ENCODE assay signal across 16 cellular contexts in genomic region chr16:19777061-19777460, GRCh38. TPM values are rescaled to one million over a fixed set of nuclear protein-coding genes. Genes with fewer than 3 reads are reported as not detected.
DNase-seq lines count a peak whose midpoint lies in the region; ATAC-seq, FAIRE-seq and TF ChIP-seq lines count a peak whose summit lies in the region.
"Had no signal": no experiment of that assay in that cellular context is flagged by ENCODE, and none has a peak within 500 bp of the region (broad histone marks: within the 10 kb centered on the region; RNA-seq: fewer than 3 reads in every experiment).

No MANE protein-coding gene starts in this region.

- no peaks in the 10 kb centered on the region for H3K27me3 Mint-ChIP-seq in stimulated activated memory B cell treated with anti-CD40 and anti-IgM and Interleukin-4, amounts not matched to agents 10 μg/mL and 1 μg/mL and 100 μg/mL, for 72 hours

- TF ChIP-seq CTCF in GM12865 (IDR thresholded peaks at IDR 0.05; ENCODE audit: insufficient read depth, low read depth, low read length, missing control alignments): no peak
- no peak for TF ChIP-seq CTCF in K562 (IDR thresholded peaks at IDR 0.05 in 2 of 3, conservative IDR thresholded peaks at IDR 0.05 in 1 of 3; ENCODE audit: insufficient read depth in 2 of 3, low read depth in 1 of 3, low read length in 3 of 3)

- H3K4me1 Mint-ChIP-seq in stimulated activated memory B cell treated with anti-CD40 and anti-IgM and Interleukin-4, amounts not matched to agents 10 μg/mL and 1 μg/mL and 100 μg/mL, for 72 hours: peaks cover 7% of the 10 kb centered on the region

- CTCF ChIA-PET in K562 (lab: Yijun Ruan, JAX; ENCODE audit: low intra/inter-chr PET ratio): no interaction called here

- in situ Hi-C loops in K562 (cut with MboI): no loop called here

- peak; percentile 62 for FAIRE-seq in GM19239 (lab: Jason Lieb, UNC)
- no peak for FAIRE-seq in K562 (lab: Jason Lieb, UNC)
- FAIRE-seq: GM12892, H1, RCC 7860 had no signal

- H3K27ac ChIP-seq in K562 (ENCODE audit: extremely low read depth, low read depth, low read length) (no peak overlapping the region), subcutaneous abdominal adipose tissue (ENCODE audit: low read depth, low read length) (peak overlapping the region; percentile 13)

- H3K9me3 Mint-ChIP-seq in stimulated activated memory B cell treated with anti-CD40 and anti-IgM and Interleukin-4, amounts not matched to agents 10 μg/mL and 1 μg/mL and 100 μg/mL, for 72 hours: no peaks in the 10 kb centered on the region

- TF ChIP-seq POLR2A in K562 (conservative IDR thresholded peaks at IDR 0.05): no peak

- no peak for TF ChIP-seq RAD21 in K562 (CRISPR knock-in tag; conservative IDR thresholded peaks at IDR 0.05 in 1 of 2, IDR thresholded peaks at IDR 0.05 in 1 of 2)

- POLR2A ChIA-PET in K562 (lab: Yijun Ruan, JAX): interaction anchor here (1.4 kb wide), 1 partner anchor 8 kb away, joined by 4 read pairs; no protein-coding TSS in a partner anchor

- H3K4me1 ChIP-seq in K562 (replicated peaks in 1 of 2; ENCODE audit: control insufficient read depth in 2 of 2, insufficient read depth in 2 of 2, low read length in 2 of 2) (no peaks in the 10 kb centered on the region; a peak in 1 of 5 replicates), subcutaneous abdominal adipose tissue (ENCODE audit: control insufficient read depth in 5 of 5, insufficient read depth in 5 of 5, low read length in 5 of 5) (peaks cover 0 to 8% (median 6%) of the 10 kb centered on the region in 5 donors)

- H3K4me2 ChIP-seq in K562 (ENCODE audit: insufficient read depth, low read length): no peak overlapping the region

- no peaks in the 10 kb centered on the region for H4K20me1 ChIP-seq in K562 (replicated peaks; ENCODE audit: control insufficient read depth, insufficient read depth, low read length)

- intact Hi-C loops in K562 (cut with micrococcal nuclease): no loop called here

- no peak for ATAC-seq in K562
- no peak for ATAC-seq in stimulated activated memory B cell treated with anti-CD40 and anti-IgM and Interleukin-4, amounts not matched to agents 10 μg/mL and 1 μg/mL and 100 μg/mL, for 72 hours

- no peaks in the 10 kb centered on the region for H3K36me3 Mint-ChIP-seq in stimulated activated memory B cell treated with anti-CD40 and anti-IgM and Interleukin-4, amounts not matched to agents 10 μg/mL and 1 μg/mL and 100 μg/mL, for 72 hours

- H3K9me3 ChIP-seq in K562 (replicated peaks; ENCODE audit: control insufficient read depth, insufficient read depth, low read depth, low read length) (no peaks in the 10 kb centered on the region), subcutaneous abdominal adipose tissue (ENCODE audit: control insufficient read depth in 5 of 5, low read length in 5 of 5) (no peaks in the 10 kb centered on the region)

- no TSS peak for BruUV-seq in K562 (replicated peaks; lab: Mats Ljungman, UMichigan)

- H3K27me3 ChIP-seq in K562 (ENCODE audit: control insufficient read depth in 2 of 2, insufficient read depth in 2 of 2, low read length in 2 of 2): no peaks in the 10 kb centered on the region; a peak in 1 of 5 replicates
- peaks cover 0 to 6% (median 0%) of the 10 kb centered on the region in 5 donors for H3K27me3 ChIP-seq in subcutaneous abdominal adipose tissue (ENCODE audit: control insufficient read depth in 5 of 5, insufficient read depth in 4 of 5, low read length in 5 of 5)

- WGBS in K562 (ENCODE audit: insufficient coverage, low coverage, missing lambda C conversion rate): 17% methylated on average over 3 of the region's 3 CpGs

- no peaks in the 10 kb centered on the region for H3K9me1 ChIP-seq in K562 (ENCODE audit: control insufficient read depth, insufficient read depth, low read length)

- H3K79me2 ChIP-seq in K562 (ENCODE audit: control insufficient read depth, insufficient read depth, low read length): no peaks in the 10 kb centered on the region

- DNase-seq in GM12865 (ENCODE audit: low read depth): peak; percentile 40
- peak; percentile 24 for DNase-seq in GM19239 (ENCODE audit: insufficient read length, low spot score)
- DNase-seq in K562 (ENCODE audit: extremely low read depth in 1 of 4, low spot score in 3 of 4): no peak
- no peak for DNase-seq in glomerular visceral epithelial cell (ENCODE audit: extremely low spot score)
- no peak for DNase-seq in T-helper 9 cell
- DNase-seq: KG1, NCI-H1092 treated with DMSO at 0.1 percent for 48 hours, NCI-H1694, NCI-H446, NCI-H748 treated with DMSO at 0.1 percent for 48 hours, SIG-M5 had no signal

- H3K9ac ChIP-seq in K562 (ENCODE audit: insufficient read depth in 1 of 2, low read depth in 2 of 2, low read length in 2 of 2) (no peak overlapping the region), subcutaneous abdominal adipose tissue (ENCODE audit: low read length in 5 of 5) (peak overlapping the region in 1 of 5 donors; percentile 39)

- H3K27ac Mint-ChIP-seq in stimulated activated memory B cell treated with anti-CD40 and anti-IgM and Interleukin-4, amounts not matched to agents 10 μg/mL and 1 μg/mL and 100 μg/mL, for 72 hours: no peak overlapping the region

- no peak overlapping the region for H3K4me3 Mint-ChIP-seq in stimulated activated memory B cell treated with anti-CD40 and anti-IgM and Interleukin-4, amounts not matched to agents 10 μg/mL and 1 μg/mL and 100 μg/mL, for 72 hours

- no peak for TF ChIP-seq EP300 in K562 (IDR thresholded peaks at IDR 0.05; ENCODE audit: low read length)

- H3K36me3 ChIP-seq in K562 (ENCODE audit: control insufficient read depth, insufficient read depth, low read length) (no peaks in the 10 kb centered on the region), subcutaneous abdominal adipose tissue (ENCODE audit: control insufficient read depth in 5 of 5, insufficient read depth in 5 of 5, low read length in 5 of 5) (no peaks in the 10 kb centered on the region)

- H3K4me3 ChIP-seq in GM12865 (ENCODE audit: low read depth, low read length) (no peak overlapping the region), K562 (no peak overlapping the region), subcutaneous abdominal adipose tissue (ENCODE audit: low read depth in 1 of 5, low read length in 5 of 5) (no peak overlapping the region)

- H2AFZ ChIP-seq in K562 (ENCODE audit: low read depth, low read length): no peak overlapping the region

TF ChIP-seq in K562, 482 proteins besides CTCF, POLR2A, EP300 and RAD21 (continues in another document):
- no peak for TF ChIP-seq SAFB2 (IDR thresholded peaks at IDR 0.05; ENCODE audit: borderline replicate concordance, low read depth, low read length, severe bottlenecking)

RNA-seq across cellular contexts. Expression of gene IQCK, which starts 59.0 kb away (rescaled TPM):
- 18.2 and 23.3 TPM in 2 replicates for total RNA-seq in K562 (2011; cell fraction: chromatin; rRNA removed; ENCODE audit: low replicate concordance)
- 13.7 and 15.2 TPM in 2 replicates for total RNA-seq in K562 (2011; cell fraction: nucleolus; rRNA removed)
- total RNA-seq in K562 (2011; cell fraction: nucleoplasm; rRNA removed): 13.3 and 25.6 TPM in 2 replicates
- 4.9 and 6.4 TPM in 2 replicates for total RNA-seq in K562 (2014; rRNA removed)
- 5.4 and 5.7 TPM in 2 replicates for total RNA-seq in K562 (2014; rRNA removed; fragmentation: Illumina TruSeq; extraction: Trizol)
- 5.3 and 5.6 TPM in 2 replicates for total RNA-seq in K562 (2015; rRNA removed; fragmentation: Illumina TruSeq; extraction: Trizol)
- 6.2 and 7.3 TPM in 2 replicates for total RNA-seq in K562 (2021)
- 8.8 and 10.1 TPM in 2 replicates for polyA plus RNA-seq in K562 (2011; rRNA removed)
- polyA plus RNA-seq in K562 (2011; cell fraction: cytosol; rRNA removed): 5.8 and 10.0 TPM in 2 replicates
- polyA plus RNA-seq in K562 (2011; cell fraction: nucleus; rRNA removed): 13.9 and 14.2 TPM in 2 replicates
- 4.5 and 5.6 TPM in 2 replicates for polyA plus RNA-seq in K562 (2012)
- 7.8 and 9.2 TPM in 2 replicates for polyA plus RNA-seq in K562 (2014; fragmentation: Illumina TruSeq; extraction: Trizol)
- 10 to 100 TPM in 1 of 2 experiments, 1 to 10 TPM in 1; 9.6 to 12.2 TPM for polyA plus RNA-seq in K562 (2014; fragmentation: Nextera tagmentation; extraction: Ambion mirVana)
- 4.7 and 5.2 TPM in 2 replicates for polyA plus RNA-seq in K562 (2014; rRNA removed)
- polyA minus RNA-seq in K562 (2011; rRNA and poly(A)+ RNA removed): 11.1 and 11.2 TPM in 2 replicates
- 3.5 and 10.8 TPM in 2 replicates for polyA minus RNA-seq in K562 (2011; cell fraction: cytosol; rRNA and poly(A)+ RNA removed)
- 12.0 and 14.2 TPM in 2 replicates for polyA minus RNA-seq in K562 (2011; cell fraction: nucleus; rRNA and poly(A)+ RNA removed)

RNA-seq across cellular contexts. Expression of gene KNOP1, which starts 59.0 kb away (rescaled TPM):
- 52.3 and 57.2 TPM in 2 replicates for total RNA-seq in K562 (2011; cell fraction: chromatin; rRNA removed; ENCODE audit: low replicate concordance)
- 32.2 and 36.4 TPM in 2 replicates for total RNA-seq in K562 (2011; cell fraction: nucleolus; rRNA removed)
- 42.1 and 46.4 TPM in 2 replicates for total RNA-seq in K562 (2011; cell fraction: nucleoplasm; rRNA removed)
- total RNA-seq in K562 (2014; rRNA removed) (31.9 and 33.7 TPM in 2 replicates), K562 (2014; rRNA removed; fragmentation: Illumina TruSeq; extraction: Trizol) (44.8 and 54.8 TPM in 2 replicates), K562 (2015; rRNA removed; fragmentation: Illumina TruSeq; extraction: Trizol) (53.1 and 53.4 TPM in 2 replicates), K562 (2021) (35.8 and 38.2 TPM in 2 replicates)
- polyA plus RNA-seq in K562 (2011; rRNA removed) (15.4 and 22.4 TPM in 2 replicates), K562 (2014; fragmentation: Illumina TruSeq; extraction: Trizol) (43.0 and 57.6 TPM in 2 replicates), K562 (2014; fragmentation: Nextera tagmentation; extraction: Ambion mirVana) (10 to 100 TPM; 39.3 to 50.9 TPM), K562 (2014; rRNA removed) (38.6 and 48.6 TPM in 2 replicates)
- polyA plus RNA-seq in K562 (2011; cell fraction: cytosol; rRNA removed): 9.7 and 11.0 TPM in 2 replicates
- 15.8 and 17.5 TPM in 2 replicates for polyA plus RNA-seq in K562 (2011; cell fraction: nucleus; rRNA removed)
- polyA plus RNA-seq in K562 (2012): 18.9 and 30.8 TPM in 2 replicates
- polyA minus RNA-seq in K562 (2011; rRNA and poly(A)+ RNA removed): 26.5 and 31.7 TPM in 2 replicates
- 12.3 and 13.9 TPM in 2 replicates for polyA minus RNA-seq in K562 (2011; cell fraction: cytosol; rRNA and poly(A)+ RNA removed)
- 10.8 and 15.9 TPM in 2 replicates for polyA minus RNA-seq in K562 (2011; cell fraction: nucleus; rRNA and poly(A)+ RNA removed)

Comparison
In these comparisons a context has a peak if more than half of its experiments do, and no peak if none do; other contexts are left out.
1. DNase-seq: peak in GM12865 (single experiment) and GM19239 (single experiment); none in K562 (0 of 4), glomerular visceral epithelial cell (single experiment) and T-helper 9 cell (single experiment).